Comparison of ENCODE assay signal across 1 cellular context in the genomic region with DNA sequence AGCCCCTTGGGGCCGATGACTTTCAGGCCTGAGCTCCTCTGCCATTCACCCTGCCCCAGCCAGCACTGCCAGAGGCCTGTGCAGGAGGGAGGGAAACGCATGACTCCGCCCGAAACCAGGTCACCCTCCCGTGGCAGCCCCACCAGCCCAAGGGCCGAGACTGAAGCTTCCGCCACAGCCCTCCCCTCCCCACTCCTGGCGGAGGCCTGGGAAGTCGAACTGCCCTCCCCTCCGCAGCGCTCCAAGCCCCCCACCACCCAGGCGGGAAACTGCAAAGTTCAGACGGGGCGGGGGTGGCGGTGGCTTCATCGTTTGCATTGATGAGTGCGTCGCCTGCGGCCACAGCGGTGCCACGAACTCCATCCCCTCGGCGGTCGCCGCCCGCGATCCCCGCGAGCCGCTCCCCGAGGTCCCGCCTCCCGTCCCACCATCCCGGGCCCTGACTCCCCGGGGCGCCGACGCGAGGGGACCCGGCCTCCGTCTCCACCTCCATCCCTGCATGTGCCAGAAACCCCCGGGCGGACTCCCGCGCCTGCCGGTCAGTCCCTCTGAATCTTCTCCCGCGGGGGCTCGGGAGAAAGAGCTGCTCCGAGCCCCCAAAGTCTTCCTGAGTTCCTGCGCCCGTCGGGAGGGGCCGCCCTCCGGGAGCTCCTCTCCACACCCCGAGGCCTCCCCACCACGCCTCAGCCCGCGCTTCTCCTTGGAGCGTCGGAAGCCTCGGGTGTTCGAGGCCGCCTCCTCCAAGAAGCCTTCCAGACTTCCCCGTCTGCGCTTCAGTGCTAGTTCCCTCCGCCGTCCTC.
A peak's percentile ranks its signal among the peaks of the same experiment; 100 is the strongest.
TF ChIP-seq lines count a peak whose summit lies in the region.

No MANE protein-coding gene starts in this region.

TF ChIP-seq in K562, 482 proteins besides CTCF, POLR2A, EP300 and RAD21 (continued from another document and continues in another):
- TF ChIP-seq, protein P1, sequence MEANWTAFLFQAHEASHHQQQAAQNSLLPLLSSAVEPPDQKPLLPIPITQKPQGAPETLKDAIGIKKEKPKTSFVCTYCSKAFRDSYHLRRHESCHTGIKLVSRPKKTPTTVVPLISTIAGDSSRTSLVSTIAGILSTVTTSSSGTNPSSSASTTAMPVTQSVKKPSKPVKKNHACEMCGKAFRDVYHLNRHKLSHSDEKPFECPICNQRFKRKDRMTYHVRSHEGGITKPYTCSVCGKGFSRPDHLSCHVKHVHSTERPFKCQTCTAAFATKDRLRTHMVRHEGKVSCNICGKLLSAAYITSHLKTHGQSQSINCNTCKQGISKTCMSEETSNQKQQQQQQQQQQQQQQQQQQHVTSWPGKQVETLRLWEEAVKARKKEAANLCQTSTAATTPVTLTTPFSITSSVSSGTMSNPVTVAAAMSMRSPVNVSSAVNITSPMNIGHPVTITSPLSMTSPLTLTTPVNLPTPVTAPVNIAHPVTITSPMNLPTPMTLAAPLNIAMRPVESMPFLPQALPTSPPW (CRISPR knock-in tag; IDR thresholded peaks at IDR 0.05): no peak
- no peak for TF ChIP-seq MTA2 (IDR thresholded peaks at IDR 0.05; ENCODE audit: low read depth)
- TF ChIP-seq GTF2A2 (tag; IDR thresholded peaks at IDR 0.05): no peak
- TF ChIP-seq, protein P2, sequence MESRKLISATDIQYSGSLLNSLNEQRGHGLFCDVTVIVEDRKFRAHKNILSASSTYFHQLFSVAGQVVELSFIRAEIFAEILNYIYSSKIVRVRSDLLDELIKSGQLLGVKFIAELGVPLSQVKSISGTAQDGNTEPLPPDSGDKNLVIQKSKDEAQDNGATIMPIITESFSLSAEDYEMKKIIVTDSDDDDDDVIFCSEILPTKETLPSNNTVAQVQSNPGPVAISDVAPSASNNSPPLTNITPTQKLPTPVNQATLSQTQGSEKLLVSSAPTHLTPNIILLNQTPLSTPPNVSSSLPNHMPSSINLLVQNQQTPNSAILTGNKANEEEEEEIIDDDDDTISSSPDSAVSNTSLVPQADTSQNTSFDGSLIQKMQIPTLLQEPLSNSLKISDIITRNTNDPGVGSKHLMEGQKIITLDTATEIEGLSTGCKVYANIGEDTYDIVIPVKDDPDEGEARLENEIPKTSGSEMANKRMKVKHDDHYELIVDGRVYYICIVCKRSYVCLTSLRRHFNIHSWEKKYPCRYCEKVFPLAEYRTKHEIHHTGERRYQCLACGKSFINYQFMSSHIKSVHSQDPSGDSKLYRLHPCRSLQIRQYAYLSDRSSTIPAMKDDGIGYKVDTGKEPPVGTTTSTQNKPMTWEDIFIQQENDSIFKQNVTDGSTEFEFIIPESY (CRISPR knock-in tag; IDR thresholded peaks at IDR 0.05): no peak
- TF ChIP-seq RNF2 (IDR thresholded peaks at IDR 0.05): no peak
- TF ChIP-seq ZBTB8A (IDR thresholded peaks at IDR 0.05; ENCODE audit: partially characterized antibody): no peak
- TF ChIP-seq ILF3 (IDR thresholded peaks at IDR 0.05; ENCODE audit: borderline replicate concordance): no peak
- TF ChIP-seq HNRNPL (IDR thresholded peaks at IDR 0.05; ENCODE audit: low read depth, low read length): no peak
- TF ChIP-seq PHB2 (IDR thresholded peaks at IDR 0.05; ENCODE audit: low read depth): no peak
- TF ChIP-seq ERF (CRISPR knock-in tag; IDR thresholded peaks at IDR 0.05): no peak
- TF ChIP-seq POLR2G (IDR thresholded peaks at IDR 0.05; ENCODE audit: low read depth, low read length): no peak; the same call in 1 of the 2 replicates
- no peak for TF ChIP-seq C11orf30 (IDR thresholded peaks at IDR 0.05; ENCODE audit: low read depth)
- TF ChIP-seq SPI1 (IDR thresholded peaks at IDR 0.05; ENCODE audit: borderline replicate concordance, low read depth, low read length): no peak
- no peak for TF ChIP-seq ZNF41 (CRISPR knock-in tag; conservative IDR thresholded peaks at IDR 0.05)
- no peak for TF ChIP-seq SREBF1 (IDR thresholded peaks at IDR 0.05; ENCODE audit: borderline replicate concordance, low read depth, low read length)
- TF ChIP-seq SMAD4 (CRISPR knock-in tag; conservative IDR thresholded peaks at IDR 0.05): no peak; the same call in 1 of the 2 replicates
- TF ChIP-seq ZNF12 (CRISPR knock-in tag; IDR thresholded peaks at IDR 0.05): no peak
- TF ChIP-seq SMARCA5 (IDR thresholded peaks at IDR 0.05): peak; percentile 91
- no peak for TF ChIP-seq CBX8 (IDR thresholded peaks at IDR 0.05; ENCODE audit: borderline replicate concordance, extremely low read depth, low read depth, low read length, poor library complexity, severe bottlenecking)
- peak; percentile 47; the same call in 1 of the 2 replicates for TF ChIP-seq CBX1 (IDR thresholded peaks at IDR 0.05; ENCODE audit: low read depth)
- TF ChIP-seq, protein P3, sequence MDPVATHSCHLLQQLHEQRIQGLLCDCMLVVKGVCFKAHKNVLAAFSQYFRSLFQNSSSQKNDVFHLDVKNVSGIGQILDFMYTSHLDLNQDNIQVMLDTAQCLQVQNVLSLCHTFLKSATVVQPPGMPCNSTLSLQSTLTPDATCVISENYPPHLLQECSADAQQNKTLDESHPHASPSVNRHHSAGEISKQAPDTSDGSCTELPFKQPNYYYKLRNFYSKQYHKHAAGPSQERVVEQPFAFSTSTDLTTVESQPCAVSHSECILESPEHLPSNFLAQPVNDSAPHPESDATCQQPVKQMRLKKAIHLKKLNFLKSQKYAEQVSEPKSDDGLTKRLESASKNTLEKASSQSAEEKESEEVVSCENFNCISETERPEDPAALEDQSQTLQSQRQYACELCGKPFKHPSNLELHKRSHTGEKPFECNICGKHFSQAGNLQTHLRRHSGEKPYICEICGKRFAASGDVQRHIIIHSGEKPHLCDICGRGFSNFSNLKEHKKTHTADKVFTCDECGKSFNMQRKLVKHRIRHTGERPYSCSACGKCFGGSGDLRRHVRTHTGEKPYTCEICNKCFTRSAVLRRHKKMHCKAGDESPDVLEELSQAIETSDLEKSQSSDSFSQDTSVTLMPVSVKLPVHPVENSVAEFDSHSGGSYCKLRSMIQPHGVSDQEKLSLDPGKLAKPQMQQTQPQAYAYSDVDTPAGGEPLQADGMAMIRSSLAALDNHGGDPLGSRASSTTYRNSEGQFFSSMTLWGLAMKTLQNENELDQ (CRISPR knock-in tag; IDR thresholded peaks at IDR 0.05; ENCODE audit: borderline replicate concordance): no peak
- TF ChIP-seq MAZ (CRISPR knock-in tag; conservative IDR thresholded peaks at IDR 0.05 in 1 of 2, IDR thresholded peaks at IDR 0.05 in 1 of 2): 0 out of 4 replicates have a peak, but pooled peaks have one; percentile 3 to 15
- peak; percentile 74; the same call in 1 of the 2 replicates for TF ChIP-seq HDAC2 (IDR thresholded peaks at IDR 0.05)
- TF ChIP-seq SAP30 (IDR thresholded peaks at IDR 0.05; ENCODE audit: borderline replicate concordance, insufficient read depth, low read depth, low read length, poor library complexity, severe bottlenecking): no peak
- no peak for TF ChIP-seq ZC3H8 (IDR thresholded peaks at IDR 0.05)
- TF ChIP-seq, protein P4, sequence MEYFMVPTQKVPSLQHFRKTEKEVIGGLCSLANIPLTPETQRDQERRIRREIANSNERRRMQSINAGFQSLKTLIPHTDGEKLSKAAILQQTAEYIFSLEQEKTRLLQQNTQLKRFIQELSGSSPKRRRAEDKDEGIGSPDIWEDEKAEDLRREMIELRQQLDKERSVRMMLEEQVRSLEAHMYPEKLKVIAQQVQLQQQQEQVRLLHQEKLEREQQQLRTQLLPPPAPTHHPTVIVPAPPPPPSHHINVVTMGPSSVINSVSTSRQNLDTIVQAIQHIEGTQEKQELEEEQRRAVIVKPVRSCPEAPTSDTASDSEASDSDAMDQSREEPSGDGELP (CRISPR knock-in tag; IDR thresholded peaks at IDR 0.05; ENCODE audit: borderline replicate concordance): 0 out of 2 replicates have a peak, but pooled peaks have one; percentile 9
- no peak for TF ChIP-seq NFXL1 (CRISPR knock-in tag; IDR thresholded peaks at IDR 0.05)
- TF ChIP-seq, protein P5, sequence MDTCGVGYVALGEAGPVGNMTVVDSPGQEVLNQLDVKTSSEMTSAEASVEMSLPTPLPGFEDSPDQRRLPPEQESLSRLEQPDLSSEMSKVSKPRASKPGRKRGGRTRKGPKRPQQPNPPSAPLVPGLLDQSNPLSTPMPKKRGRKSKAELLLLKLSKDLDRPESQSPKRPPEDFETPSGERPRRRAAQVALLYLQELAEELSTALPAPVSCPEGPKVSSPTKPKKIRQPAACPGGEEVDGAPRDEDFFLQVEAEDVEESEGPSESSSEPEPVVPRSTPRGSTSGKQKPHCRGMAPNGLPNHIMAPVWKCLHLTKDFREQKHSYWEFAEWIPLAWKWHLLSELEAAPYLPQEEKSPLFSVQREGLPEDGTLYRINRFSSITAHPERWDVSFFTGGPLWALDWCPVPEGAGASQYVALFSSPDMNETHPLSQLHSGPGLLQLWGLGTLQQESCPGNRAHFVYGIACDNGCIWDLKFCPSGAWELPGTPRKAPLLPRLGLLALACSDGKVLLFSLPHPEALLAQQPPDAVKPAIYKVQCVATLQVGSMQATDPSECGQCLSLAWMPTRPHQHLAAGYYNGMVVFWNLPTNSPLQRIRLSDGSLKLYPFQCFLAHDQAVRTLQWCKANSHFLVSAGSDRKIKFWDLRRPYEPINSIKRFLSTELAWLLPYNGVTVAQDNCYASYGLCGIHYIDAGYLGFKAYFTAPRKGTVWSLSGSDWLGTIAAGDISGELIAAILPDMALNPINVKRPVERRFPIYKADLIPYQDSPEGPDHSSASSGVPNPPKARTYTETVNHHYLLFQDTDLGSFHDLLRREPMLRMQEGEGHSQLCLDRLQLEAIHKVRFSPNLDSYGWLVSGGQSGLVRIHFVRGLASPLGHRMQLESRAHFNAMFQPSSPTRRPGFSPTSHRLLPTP (IDR thresholded peaks at IDR 0.05; ENCODE audit: borderline replicate concordance, extremely low read depth, insufficient read length): peak; percentile 71
- TF ChIP-seq ZNF561 (CRISPR knock-in tag; conservative IDR thresholded peaks at IDR 0.05): no peak
- TF ChIP-seq ETV5 (CRISPR knock-in tag; IDR thresholded peaks at IDR 0.05; ENCODE audit: low read depth): no peak
- TF ChIP-seq, protein P6, sequence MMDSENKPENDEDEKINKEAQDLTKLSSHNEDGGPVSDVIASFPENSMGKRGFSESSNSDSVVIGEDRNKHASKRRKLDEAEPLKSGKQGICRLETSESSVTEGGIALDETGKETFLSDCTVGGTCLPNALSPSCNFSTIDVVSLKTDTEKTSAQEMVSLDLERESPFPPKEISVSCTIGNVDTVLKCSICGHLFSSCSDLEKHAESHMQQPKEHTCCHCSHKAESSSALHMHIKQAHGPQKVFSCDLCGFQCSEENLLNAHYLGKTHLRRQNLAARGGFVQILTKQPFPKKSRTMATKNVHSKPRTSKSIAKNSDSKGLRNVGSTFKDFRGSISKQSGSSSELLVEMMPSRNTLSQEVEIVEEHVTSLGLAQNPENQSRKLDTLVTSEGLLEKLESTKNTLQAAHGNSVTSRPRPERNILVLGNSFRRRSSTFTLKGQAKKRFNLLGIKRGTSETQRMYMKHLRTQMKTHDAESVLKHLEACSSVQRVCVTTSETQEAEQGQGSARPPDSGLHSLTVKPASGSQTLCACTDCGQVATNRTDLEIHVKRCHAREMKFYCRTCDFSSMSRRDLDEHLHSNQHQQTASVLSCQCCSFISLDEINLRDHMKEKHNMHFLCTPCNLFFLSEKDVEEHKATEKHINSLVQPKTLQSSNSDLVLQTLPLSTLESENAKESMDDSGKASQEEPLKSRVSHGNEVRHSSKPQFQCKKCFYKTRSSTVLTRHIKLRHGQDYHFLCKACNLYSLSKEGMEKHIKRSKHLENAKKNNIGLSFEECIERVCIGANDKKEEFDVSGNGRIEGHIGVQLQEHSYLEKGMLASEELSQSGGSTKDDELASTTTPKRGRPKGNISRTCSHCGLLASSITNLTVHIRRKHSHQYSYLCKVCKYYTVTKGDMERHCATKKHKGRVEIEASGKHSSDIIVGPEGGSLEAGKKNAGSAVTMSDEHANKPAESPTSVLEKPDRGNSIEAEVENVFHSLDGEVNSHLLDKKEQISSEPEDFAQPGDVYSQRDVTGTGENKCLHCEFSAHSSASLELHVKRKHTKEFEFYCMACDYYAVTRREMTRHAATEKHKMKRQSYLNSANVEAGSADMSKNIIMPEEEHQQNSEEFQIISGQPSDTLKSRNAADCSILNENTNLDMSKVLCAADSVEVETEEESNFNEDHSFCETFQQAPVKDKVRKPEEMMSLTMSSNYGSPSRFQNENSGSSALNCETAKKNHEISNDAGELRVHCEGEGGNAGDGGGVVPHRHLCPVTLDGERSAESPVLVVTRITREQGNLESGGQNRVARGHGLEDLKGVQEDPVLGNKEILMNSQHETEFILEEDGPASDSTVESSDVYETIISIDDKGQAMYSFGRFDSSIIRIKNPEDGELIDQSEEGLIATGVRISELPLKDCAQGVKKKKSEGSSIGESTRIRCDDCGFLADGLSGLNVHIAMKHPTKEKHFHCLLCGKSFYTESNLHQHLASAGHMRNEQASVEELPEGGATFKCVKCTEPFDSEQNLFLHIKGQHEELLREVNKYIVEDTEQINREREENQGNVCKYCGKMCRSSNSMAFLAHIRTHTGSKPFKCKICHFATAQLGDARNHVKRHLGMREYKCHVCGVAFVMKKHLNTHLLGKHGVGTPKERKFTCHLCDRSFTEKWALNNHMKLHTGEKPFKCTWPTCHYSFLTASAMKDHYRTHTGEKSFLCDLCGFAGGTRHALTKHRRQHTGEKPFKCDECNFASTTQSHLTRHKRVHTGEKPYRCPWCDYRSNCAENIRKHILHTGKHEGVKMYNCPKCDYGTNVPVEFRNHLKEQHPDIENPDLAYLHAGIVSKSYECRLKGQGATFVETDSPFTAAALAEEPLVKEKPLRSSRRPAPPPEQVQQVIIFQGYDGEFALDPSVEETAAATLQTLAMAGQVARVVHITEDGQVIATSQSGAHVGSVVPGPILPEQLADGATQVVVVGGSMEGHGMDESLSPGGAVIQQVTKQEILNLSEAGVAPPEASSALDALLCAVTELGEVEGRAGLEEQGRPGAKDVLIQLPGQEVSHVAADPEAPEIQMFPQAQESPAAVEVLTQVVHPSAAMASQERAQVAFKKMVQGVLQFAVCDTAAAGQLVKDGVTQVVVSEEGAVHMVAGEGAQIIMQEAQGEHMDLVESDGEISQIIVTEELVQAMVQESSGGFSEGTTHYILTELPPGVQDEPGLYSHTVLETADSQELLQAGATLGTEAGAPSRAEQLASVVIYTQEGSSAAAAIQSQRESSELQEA (IDR thresholded peaks at IDR 0.05; ENCODE audit: low read depth): no peak
- TF ChIP-seq STAT5B (CRISPR knock-in tag; IDR thresholded peaks at IDR 0.05): no peak
- no peak for TF ChIP-seq MBD2 (IDR thresholded peaks at IDR 0.05; ENCODE audit: borderline replicate concordance, low read depth)
- no peak for TF ChIP-seq ZKSCAN8 (CRISPR knock-in tag; IDR thresholded peaks at IDR 0.05)
- TF ChIP-seq, protein P7, sequence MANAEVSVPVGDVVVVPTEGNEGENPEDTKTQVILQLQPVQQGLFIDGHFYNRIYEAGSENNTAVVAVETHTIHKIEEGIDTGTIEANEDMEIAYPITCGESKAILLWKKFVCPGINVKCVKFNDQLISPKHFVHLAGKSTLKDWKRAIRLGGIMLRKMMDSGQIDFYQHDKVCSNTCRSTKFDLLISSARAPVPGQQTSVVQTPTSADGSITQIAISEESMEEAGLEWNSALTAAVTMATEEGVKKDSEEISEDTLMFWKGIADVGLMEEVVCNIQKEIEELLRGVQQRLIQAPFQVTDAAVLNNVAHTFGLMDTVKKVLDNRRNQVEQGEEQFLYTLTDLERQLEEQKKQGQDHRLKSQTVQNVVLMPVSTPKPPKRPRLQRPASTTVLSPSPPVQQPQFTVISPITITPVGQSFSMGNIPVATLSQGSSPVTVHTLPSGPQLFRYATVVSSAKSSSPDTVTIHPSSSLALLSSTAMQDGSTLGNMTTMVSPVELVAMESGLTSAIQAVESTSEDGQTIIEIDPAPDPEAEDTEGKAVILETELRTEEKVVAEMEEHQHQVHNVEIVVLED (CRISPR knock-in tag; IDR thresholded peaks at IDR 0.05): no peak
- TF ChIP-seq ZNF785 (CRISPR knock-in tag; IDR thresholded peaks at IDR 0.05): no peak
- no peak; the same call in none of the 2 replicates for TF ChIP-seq ZNF436 (CRISPR knock-in tag; IDR thresholded peaks at IDR 0.05)
